Comparison of ENCODE assay signal across 28 cellular contexts in the genomic region with DNA sequence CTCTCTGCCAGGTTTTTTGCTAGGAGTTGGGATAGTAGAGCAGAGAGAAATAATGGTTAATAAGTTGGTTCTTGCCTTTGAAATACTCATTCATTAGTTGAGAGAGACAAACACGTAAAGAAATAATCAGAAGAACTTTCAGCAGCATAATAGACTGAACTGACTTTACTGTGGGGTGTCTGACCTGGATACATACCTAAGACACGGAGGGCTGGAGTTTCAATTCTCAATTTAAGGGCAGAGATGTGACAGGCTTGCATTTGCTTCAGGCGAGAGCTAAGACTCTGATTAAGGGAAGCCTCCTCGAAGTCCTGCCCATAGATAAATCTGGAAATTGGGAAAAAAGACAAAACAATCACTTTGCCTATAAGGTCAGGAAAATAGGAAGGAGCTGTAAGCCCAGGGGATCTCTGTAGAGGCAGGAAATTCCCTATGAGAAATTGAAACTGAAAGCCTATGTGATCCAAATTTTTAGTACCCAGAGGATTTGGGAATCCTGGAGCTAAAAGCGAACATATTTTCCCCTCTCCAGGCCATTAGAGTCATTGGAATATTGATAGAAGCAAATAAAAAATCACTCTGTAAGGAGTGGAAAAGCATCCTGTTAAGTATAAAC.
"Had no signal": no experiment of that assay in that cellular context is flagged by ENCODE, and none has a peak within 500 bp of the region (broad histone marks: within the 10 kb centered on the region; RNA-seq: fewer than 3 reads in every experiment).

No MANE protein-coding gene starts in this region.

- H3K27me3 Mint-ChIP-seq: stimulated activated naive CD8-positive, alpha-beta T cell treated with anti-CD3 and anti-CD28 coated beads, Interleukin-15, amount 100 ng/mL, for 72 hours had no signal

- H3K9me3 ChIP-seq: ascending aorta, right lobe of liver, thyroid gland, upper lobe of left lung, vagina had no signal

- H3K36me3 Mint-ChIP-seq: activated naive CD8-positive, alpha-beta T cell treated with anti-CD3 and anti-CD28 coated beads, Interleukin-2, amount 10 ng/mL, durations not matched to agents 7 days and 5 days; stimulated activated memory B cell treated with anti-CD40 and anti-IgM and Interleukin-4, amounts not matched to agents 10 μg/mL and 1 μg/mL and 100 μg/mL, for 72 hours had no signal

- H3K27ac Mint-ChIP-seq: activated naive CD4-positive, alpha-beta T cell treated with anti-CD3 and anti-CD28 coated beads for 36 hours; activated naive CD8-positive, alpha-beta T cell treated with anti-CD3 and anti-CD28 coated beads, Interleukin-2, amount 10 ng/mL, durations not matched to agents 7 days and 5 days; activated T-helper 1 cell treated with anti-CD3 and anti-CD28 coated beads, Interleukin-12 subunit alpha, Interleukin-12 subunit beta, Interleukin-2, Interleukin-4 antibody, amounts not matched to agents 30 ng/mL and 10 ng/mL and 1 ng/mL, durations not matched to agents 14 hours and 24 hours and 36 hours; effector memory CD8-positive, alpha-beta T cell; nephron; stimulated activated memory B cell treated with anti-CD40 and anti-IgM and Interleukin-4, amounts not matched to agents 10 μg/mL and 1 μg/mL and 100 μg/mL, for 72 hours; stimulated activated naive CD8-positive, alpha-beta T cell treated with anti-CD3 and anti-CD28 coated beads, Interleukin-15, amount 100 ng/mL, for 72 hours had no signal

- H3K27ac ChIP-seq: ascending aorta, brain microvascular endothelial cell, gastroesophageal sphincter, left lung, right lobe of liver, thyroid gland, upper lobe of left lung, vagina had no signal

- H3K4me1 ChIP-seq: ascending aorta, gastroesophageal sphincter, right lobe of liver, vagina had no signal

- ATAC-seq: effector memory CD8-positive, alpha-beta T cell; gastroesophageal sphincter; left lung; right lobe of liver; stimulated activated memory B cell treated with anti-CD40 and anti-IgM and Interleukin-4, amounts not matched to agents 10 μg/mL and 1 μg/mL and 100 μg/mL, for 72 hours; stimulated activated naive CD8-positive, alpha-beta T cell treated with anti-CD3 and anti-CD28 coated beads, Interleukin-15, amount 100 ng/mL, for 72 hours had no signal

- FAIRE-seq: islet of Langerhans had no signal

- H3K4me1 Mint-ChIP-seq: activated naive CD8-positive, alpha-beta T cell treated with anti-CD3 and anti-CD28 coated beads, Interleukin-2, amount 10 ng/mL, durations not matched to agents 7 days and 5 days; nephron; stimulated activated memory B cell treated with anti-CD40 and anti-IgM and Interleukin-4, amounts not matched to agents 10 μg/mL and 1 μg/mL and 100 μg/mL, for 72 hours; stimulated activated naive CD8-positive, alpha-beta T cell treated with anti-CD3 and anti-CD28 coated beads, Interleukin-15, amount 100 ng/mL, for 72 hours had no signal

- H3K36me3 ChIP-seq: ascending aorta, brain microvascular endothelial cell, gastroesophageal sphincter, left lung, right lobe of liver, thyroid gland, upper lobe of left lung, vagina had no signal

- DNase-seq: activated CD4-positive, alpha-beta T cell treated with anti-CD3 and anti-CD28 coated beads for 4 hours; activated CD4-positive, alpha-beta T cell treated with anti-CD3 and anti-CD28 coated beads, Interleukin-2, amount 50 U/mL, for 4 hours; activated CD8-positive, alpha-beta memory T cell treated with anti-CD3 and anti-CD28 coated beads for 24 hours; activated CD8-positive, alpha-beta memory T cell treated with anti-CD3 and anti-CD28 coated beads, Interleukin-2, amount 50 U/mL, for 4 hours; activated effector memory CD4-positive, alpha-beta T cell treated with anti-CD3 and anti-CD28 coated beads, Interleukin-2, amount 50 U/mL, for 16 hours; activated naive CD4-positive, alpha-beta T cell treated with anti-CD3 and anti-CD28 coated beads for 36 hours; activated naive CD8-positive, alpha-beta T cell treated with anti-CD3 and anti-CD28 coated beads, Interleukin-2, amount 10 ng/mL, durations not matched to agents 7 days and 5 days; activated T-cell treated with anti-CD3 and anti-CD28 coated beads, Interleukin-2, amount 50 U/mL, for 1 hour; brain microvascular endothelial cell; caudate nucleus; cortex of kidney; effector memory CD8-positive, alpha-beta T cell; erythroblast; left lung; right lobe of liver; stimulated activated CD4-positive, alpha-beta T cell treated with anti-CD3 and anti-CD28 coated beads, Interleukin-12 subunit alpha, Interleukin-12 subunit beta, amount 100 ng/mL, for 4 hours; stimulated activated CD4-positive, alpha-beta T cell treated with anti-CD3 and anti-CD28 coated beads, Interleukin-4, amount 100 ng/mL, for 4 hours; stimulated activated CD8-positive, alpha-beta memory T cell treated with anti-CD3 and anti-CD28 coated beads, Interleukin-4, amount 100 ng/mL, for 48 hours; stimulated activated naive CD8-positive, alpha-beta T cell treated with anti-CD3 and anti-CD28 coated beads, Interleukin-15, amount 100 ng/mL, for 72 hours; thyroid gland; upper lobe of left lung had no signal

- H3K27me3 ChIP-seq: ascending aorta, brain microvascular endothelial cell, gastroesophageal sphincter, left lung, right lobe of liver, thyroid gland, upper lobe of left lung, vagina had no signal

- H3K9me3 Mint-ChIP-seq: activated T-helper 1 cell treated with anti-CD3 and anti-CD28 coated beads, Interleukin-12 subunit alpha, Interleukin-12 subunit beta, Interleukin-2, Interleukin-4 antibody, amounts not matched to agents 30 ng/mL and 10 ng/mL and 1 ng/mL, durations not matched to agents 14 hours and 24 hours and 36 hours; stimulated activated naive CD8-positive, alpha-beta T cell treated with anti-CD3 and anti-CD28 coated beads, Interleukin-15, amount 100 ng/mL, for 72 hours had no signal

- H3K4me3 ChIP-seq: ascending aorta, gastroesophageal sphincter, left lung, right lobe of liver, thyroid gland, upper lobe of left lung, vagina had no signal

- H3K4me3 Mint-ChIP-seq: activated naive CD4-positive, alpha-beta T cell treated with anti-CD3 and anti-CD28 coated beads for 36 hours; activated naive CD8-positive, alpha-beta T cell treated with anti-CD3 and anti-CD28 coated beads, Interleukin-2, amount 10 ng/mL, durations not matched to agents 7 days and 5 days; activated T-helper 1 cell treated with anti-CD3 and anti-CD28 coated beads, Interleukin-12 subunit alpha, Interleukin-12 subunit beta, Interleukin-2, Interleukin-4 antibody, amounts not matched to agents 30 ng/mL and 10 ng/mL and 1 ng/mL, durations not matched to agents 14 hours and 24 hours and 36 hours; effector memory CD8-positive, alpha-beta T cell; nephron; stimulated activated memory B cell treated with anti-CD40 and anti-IgM and Interleukin-4, amounts not matched to agents 10 μg/mL and 1 μg/mL and 100 μg/mL, for 72 hours; stimulated activated naive CD8-positive, alpha-beta T cell treated with anti-CD3 and anti-CD28 coated beads, Interleukin-15, amount 100 ng/mL, for 72 hours had no signal
